In genomic region chr4:47500776-47501175, GRCh38 we compare ENCODE assay signal across 25 cellular contexts.
"Had no signal": no experiment of that assay in that cellular context is flagged by ENCODE, and none has a peak within 500 bp of the region (broad histone marks: within the 10 kb centered on the region; RNA-seq: fewer than 3 reads in every experiment).

No MANE protein-coding gene starts in this region.

- H3K36me3 Mint-ChIP-seq: activated CD8-positive, alpha-beta memory T cell treated with anti-CD3 and anti-CD28 coated beads, Interleukin-2, amount 10 ng/mL, durations not matched to agents 7 days and 5 days; naive thymus-derived CD4-positive, alpha-beta T cell had no signal

- H3K4me3 ChIP-seq: coronary artery, esophagus squamous epithelium, gastroesophageal sphincter, left ventricle myocardium inferior, transverse colon, uterus had no signal

- H3K27ac Mint-ChIP-seq: activated CD4-positive, alpha-beta T cell treated with anti-CD3 and anti-CD28 coated beads, Interleukin-2, amount 10 ng/mL, durations not matched to agents 7 days and 5 days; activated CD8-positive, alpha-beta memory T cell treated with anti-CD3 and anti-CD28 coated beads, Interleukin-2, amount 10 ng/mL, durations not matched to agents 7 days and 5 days; activated CD8-positive, alpha-beta T cell treated with anti-CD3 and anti-CD28 coated beads for 36 hours; activated naive CD8-positive, alpha-beta T cell treated with anti-CD3 and anti-CD28 coated beads, Interleukin-2, amount 10 ng/mL, durations not matched to agents 7 days and 5 days; activated T-helper 17 cell treated with anti-CD3 and anti-CD28 coated beads, Interleukin-2, amount 50 U/mL, for 72 hours; endodermal cell; naive thymus-derived CD4-positive, alpha-beta T cell; stimulated activated memory B cell treated with anti-CD40 and anti-IgM and Interleukin-4, amounts not matched to agents 10 μg/mL and 1 μg/mL and 100 μg/mL, for 72 hours had no signal

- H3K4me1 Mint-ChIP-seq: activated CD4-positive, alpha-beta T cell treated with anti-CD3 and anti-CD28 coated beads, Interleukin-2, amount 10 ng/mL, durations not matched to agents 7 days and 5 days; activated naive CD8-positive, alpha-beta T cell treated with anti-CD3 and anti-CD28 coated beads, Interleukin-2, amount 10 ng/mL, durations not matched to agents 7 days and 5 days; activated T-helper 17 cell treated with anti-CD3 and anti-CD28 coated beads, Interleukin-2, amount 50 U/mL, for 72 hours; endodermal cell; naive thymus-derived CD4-positive, alpha-beta T cell; neural crest cell had no signal

- H3K4me3 Mint-ChIP-seq: activated CD4-positive, alpha-beta T cell treated with anti-CD3 and anti-CD28 coated beads, Interleukin-2, amount 10 ng/mL, durations not matched to agents 7 days and 5 days; activated CD8-positive, alpha-beta memory T cell treated with anti-CD3 and anti-CD28 coated beads, Interleukin-2, amount 10 ng/mL, durations not matched to agents 7 days and 5 days; activated CD8-positive, alpha-beta T cell treated with anti-CD3 and anti-CD28 coated beads for 36 hours; activated naive CD8-positive, alpha-beta T cell treated with anti-CD3 and anti-CD28 coated beads, Interleukin-2, amount 10 ng/mL, durations not matched to agents 7 days and 5 days; activated T-helper 17 cell treated with anti-CD3 and anti-CD28 coated beads, Interleukin-2, amount 50 U/mL, for 72 hours; endodermal cell; naive thymus-derived CD4-positive, alpha-beta T cell; neural crest cell; stimulated activated memory B cell treated with anti-CD40 and anti-IgM and Interleukin-4, amounts not matched to agents 10 μg/mL and 1 μg/mL and 100 μg/mL, for 72 hours had no signal

- H3K27me3 Mint-ChIP-seq: activated CD4-positive, alpha-beta T cell treated with anti-CD3 and anti-CD28 coated beads, Interleukin-2, amount 10 ng/mL, durations not matched to agents 7 days and 5 days; activated CD8-positive, alpha-beta memory T cell treated with anti-CD3 and anti-CD28 coated beads, Interleukin-2, amount 10 ng/mL, durations not matched to agents 7 days and 5 days; activated CD8-positive, alpha-beta T cell treated with anti-CD3 and anti-CD28 coated beads for 36 hours; activated naive CD8-positive, alpha-beta T cell treated with anti-CD3 and anti-CD28 coated beads, Interleukin-2, amount 10 ng/mL, durations not matched to agents 7 days and 5 days; activated T-helper 17 cell treated with anti-CD3 and anti-CD28 coated beads, Interleukin-2, amount 50 U/mL, for 72 hours; naive thymus-derived CD4-positive, alpha-beta T cell; stimulated activated memory B cell treated with anti-CD40 and anti-IgM and Interleukin-4, amounts not matched to agents 10 μg/mL and 1 μg/mL and 100 μg/mL, for 72 hours had no signal

- ATAC-seq: activated CD8-positive, alpha-beta memory T cell treated with anti-CD3 and anti-CD28 coated beads, Interleukin-2, amount 10 ng/mL, durations not matched to agents 7 days and 5 days; activated CD8-positive, alpha-beta T cell treated with anti-CD3 and anti-CD28 coated beads for 36 hours; activated T-helper 17 cell treated with anti-CD3 and anti-CD28 coated beads, Interleukin-2, amount 50 U/mL, for 72 hours; gastroesophageal sphincter; naive thymus-derived CD4-positive, alpha-beta T cell; sciatic nerve; stimulated activated memory B cell treated with anti-CD40 and anti-IgM and Interleukin-4, amounts not matched to agents 10 μg/mL and 1 μg/mL and 100 μg/mL, for 72 hours had no signal

- DNase-seq: activated CD4-positive, alpha-beta T cell treated with anti-CD3 and anti-CD28 coated beads, Interleukin-2, amount 10 ng/mL, durations not matched to agents 7 days and 5 days; activated CD4-positive, CD25-positive, alpha-beta regulatory T cell treated with anti-CD3 and anti-CD28 coated beads, Interleukin-2, amount 50 U/mL, for 72 hours; activated CD8-positive, alpha-beta memory T cell treated with anti-CD3 and anti-CD28 coated beads, Interleukin-2, amount 10 ng/mL, durations not matched to agents 7 days and 5 days; activated CD8-positive, alpha-beta T cell treated with anti-CD3 and anti-CD28 coated beads for 36 hours; activated naive CD4-positive, alpha-beta T cell; activated naive CD8-positive, alpha-beta T cell treated with anti-CD3 and anti-CD28 coated beads, Interleukin-2, amount 10 ng/mL, durations not matched to agents 7 days and 5 days; activated T-cell treated with anti-CD3 and anti-CD28 coated beads, Interleukin-2, amount 50 U/mL, for 1 hour; amniotic stem cell; cerebellar nuclear complex; endodermal cell; esophagus squamous epithelium; head of caudate nucleus; hypothalamus; left ventricle myocardium inferior; naive thymus-derived CD4-positive, alpha-beta T cell; small intestine; stimulated activated CD4-positive, alpha-beta T cell treated with anti-CD3 and anti-CD28 coated beads, Interleukin-15, amount 100 ng/mL, for 24 hours; transverse colon; uterus had no signal

- H3K9me3 Mint-ChIP-seq: activated CD4-positive, alpha-beta T cell treated with anti-CD3 and anti-CD28 coated beads, Interleukin-2, amount 10 ng/mL, durations not matched to agents 7 days and 5 days; activated CD8-positive, alpha-beta T cell treated with anti-CD3 and anti-CD28 coated beads for 36 hours; activated naive CD8-positive, alpha-beta T cell treated with anti-CD3 and anti-CD28 coated beads, Interleukin-2, amount 10 ng/mL, durations not matched to agents 7 days and 5 days; activated T-helper 17 cell treated with anti-CD3 and anti-CD28 coated beads, Interleukin-2, amount 50 U/mL, for 72 hours; endodermal cell; naive thymus-derived CD4-positive, alpha-beta T cell; stimulated activated memory B cell treated with anti-CD40 and anti-IgM and Interleukin-4, amounts not matched to agents 10 μg/mL and 1 μg/mL and 100 μg/mL, for 72 hours had no signal
